ENCODE assay signal across 9 cellular contexts in the genomic region with DNA sequence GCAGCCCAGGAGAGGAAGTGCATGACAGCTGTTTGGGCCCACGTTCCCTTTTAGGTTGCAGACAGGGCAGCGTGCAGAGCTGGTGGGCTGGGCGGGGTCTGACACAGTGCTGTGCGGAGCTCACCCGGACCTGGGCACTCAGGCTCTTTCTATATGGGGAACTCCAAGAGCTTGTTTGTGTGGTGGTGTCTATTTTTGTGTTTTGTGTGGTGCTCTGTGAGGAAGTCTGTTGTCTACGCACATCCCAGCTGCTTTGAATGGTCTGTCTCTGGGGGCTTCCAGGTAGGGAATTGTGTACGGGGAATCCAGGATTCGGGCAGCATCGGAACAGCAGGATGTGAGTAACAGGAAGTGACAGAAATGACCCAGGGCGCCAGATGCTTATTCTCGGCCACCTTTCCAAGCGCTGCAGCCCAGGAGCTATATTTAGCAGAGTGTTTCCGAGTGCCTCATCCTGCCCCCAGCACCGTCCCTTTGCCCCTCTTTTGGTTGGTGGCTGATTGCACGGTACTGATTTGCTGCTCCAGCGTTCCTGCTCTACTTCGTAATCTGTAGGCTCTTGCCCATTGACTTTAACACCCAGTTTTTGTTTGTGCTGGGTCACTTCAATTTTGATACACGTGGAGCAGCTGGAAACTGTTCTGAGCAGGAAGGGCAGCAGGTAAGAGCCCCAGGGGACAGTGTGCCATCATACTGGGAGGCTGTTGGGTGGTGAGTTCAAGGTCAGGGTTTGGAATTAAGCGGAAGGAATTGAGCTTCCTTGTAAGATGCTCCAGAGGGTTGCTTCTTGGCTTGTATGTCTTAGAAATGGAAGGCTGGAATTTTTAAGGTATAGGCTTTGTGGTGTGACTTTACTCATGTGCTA.
DNase-seq lines count a peak whose midpoint lies in the region; ATAC-seq and TF ChIP-seq lines count a peak whose summit lies in the region.
"Had no signal": no experiment of that assay in that cellular context is flagged by ENCODE, and none has a peak within 500 bp of the region (broad histone marks: within the 10 kb centered on the region; RNA-seq: fewer than 3 reads in every experiment).

No MANE protein-coding gene starts in this region.

- peaks cover 2% of the 10 kb centered on the region; the same call in 1 of the 2 replicates for H3K27me3 Mint-ChIP-seq in HFFc6 (ENCODE audit: insufficient read depth)
- no peaks in the 10 kb centered on the region for H3K27me3 Mint-ChIP-seq in nephron (ENCODE audit: low read depth)

- H3K27ac ChIP-seq in RWPE2 (ENCODE audit: poor library complexity, severe bottlenecking): peak overlapping the region; percentile 98
- H3K27ac ChIP-seq: HL-60 had no signal

- H3K27ac Mint-ChIP-seq in HFFc6: peak overlapping the region; percentile 52
- H3K27ac Mint-ChIP-seq in nephron: peak overlapping the region; percentile 47 to 73 (median 49)

- H3K36me3 ChIP-seq in RWPE2 (ENCODE audit: low read depth): no peaks in the 10 kb centered on the region; the same call in 1 of the 2 replicates

- TF ChIP-seq CTCF in GM12864 (IDR thresholded peaks at IDR 0.05; ENCODE audit: low read depth, low read length, missing control alignments): no peak
- no peak for TF ChIP-seq CTCF in HFFc6 (IDR thresholded peaks at IDR 0.05)
- TF ChIP-seq CTCF in RWPE2 (IDR thresholded peaks at IDR 0.05; ENCODE audit: poor library complexity, severe bottlenecking): no peak
- TF ChIP-seq CTCF in choroid plexus epithelial cell (conservative IDR thresholded peaks at IDR 0.05; ENCODE audit: low read depth, low read length): no peak
- TF ChIP-seq CTCF in nephron (IDR thresholded peaks at IDR 0.05; ENCODE audit: unreplicated experiment in 3 of 3): no peak

- H3K27me3 ChIP-seq in RWPE2 (ENCODE audit: insufficient read depth, poor library complexity, severe bottlenecking): no peaks in the 10 kb centered on the region

- H3K4me1 Mint-ChIP-seq in HFFc6 (ENCODE audit: low read depth) (peaks cover 35% of the 10 kb centered on the region), nephron (peaks cover 54% of the 10 kb centered on the region)

- peak; percentile 26; the same call in 2 of the 3 replicates for ATAC-seq in RWPE2 (ENCODE audit: low read depth)
- no peak for ATAC-seq in HG03457 (IDR thresholded peaks at IDR 0.05; ENCODE audit: unreplicated experiment)

- H3K9me3 ChIP-seq in RWPE2 (ENCODE audit: severe bottlenecking): no peaks in the 10 kb centered on the region

- H3K4me3 Mint-ChIP-seq in HFFc6: peak overlapping the region; percentile 17; the same call in 1 of the 2 replicates
- peak overlapping the region; percentile 31 to 64 (median 37) for H3K4me3 Mint-ChIP-seq in nephron

- peaks cover 16% of the 10 kb centered on the region for H3K9me3 Mint-ChIP-seq in HFFc6
- no peaks in the 10 kb centered on the region for H3K9me3 Mint-ChIP-seq in nephron

- peak overlapping the region; percentile 37 for H3K4me3 ChIP-seq in GM12864 (ENCODE audit: low read depth, low read length)
- no peak overlapping the region for H3K4me3 ChIP-seq in RWPE2 (ENCODE audit: severe bottlenecking)
- H3K4me3 ChIP-seq in choroid plexus epithelial cell (ENCODE audit: low read depth, low read length): no peak overlapping the region

- H3K4me1 ChIP-seq in RWPE2 (ENCODE audit: insufficient read depth, poor library complexity, severe bottlenecking): peaks cover 61% of the 10 kb centered on the region

- H3K36me3 Mint-ChIP-seq in HFFc6 (ENCODE audit: low read depth) (peaks cover 31% of the 10 kb centered on the region), nephron (ENCODE audit: low read depth) (peaks cover 9% of the 10 kb centered on the region)

- DNase-seq in GM12864 (ENCODE audit: low read depth) (peak; percentile 60), HFFc6 (no peak), RWPE2 (ENCODE audit: low spot score) (no peak), choroid plexus epithelial cell (ENCODE audit: low read depth) (peak; percentile 53), NCI-H2107 (lab: John Stamatoyannopoulos, UW) (no peak), midbrain (lab: John Stamatoyannopoulos, UW) (no peak)

Comparison
In these comparisons a context has a peak if more than half of its experiments do, and no peak if none do; other contexts are left out.
1. DNase-seq: peak in GM12864 (single experiment) and choroid plexus epithelial cell (single experiment); none in HFFc6 (single experiment), RWPE2 (single experiment), NCI-H2107 (single experiment) and midbrain (single experiment).